Comparison of ENCODE assay signal across 1 cellular context in the genomic region with DNA sequence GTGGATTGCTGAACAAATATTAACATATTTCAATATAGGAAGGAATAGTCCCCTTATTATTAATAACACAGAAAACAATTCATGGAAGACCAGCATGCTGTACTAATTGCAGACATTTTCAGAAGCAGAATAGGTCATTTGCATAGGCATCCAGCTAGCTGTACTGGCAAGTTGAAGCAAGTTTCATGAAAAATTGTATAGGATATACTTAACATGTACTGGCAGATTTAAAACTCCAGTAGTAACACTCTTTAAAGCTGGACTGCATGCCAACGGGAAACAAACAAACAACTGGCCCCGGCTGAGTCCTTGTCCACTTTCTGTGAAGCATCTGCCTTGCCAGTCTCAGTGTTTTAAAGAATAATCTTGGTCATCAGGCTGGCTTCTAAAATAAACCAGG.
TF ChIP-seq lines count a peak whose summit lies in the region.

No MANE protein-coding gene starts in this region.

TF ChIP-seq in GM23338, 12 proteins besides CTCF, POLR2A, EP300 and RAD21 (continued from another document):
- TF ChIP-seq, protein P1, sequence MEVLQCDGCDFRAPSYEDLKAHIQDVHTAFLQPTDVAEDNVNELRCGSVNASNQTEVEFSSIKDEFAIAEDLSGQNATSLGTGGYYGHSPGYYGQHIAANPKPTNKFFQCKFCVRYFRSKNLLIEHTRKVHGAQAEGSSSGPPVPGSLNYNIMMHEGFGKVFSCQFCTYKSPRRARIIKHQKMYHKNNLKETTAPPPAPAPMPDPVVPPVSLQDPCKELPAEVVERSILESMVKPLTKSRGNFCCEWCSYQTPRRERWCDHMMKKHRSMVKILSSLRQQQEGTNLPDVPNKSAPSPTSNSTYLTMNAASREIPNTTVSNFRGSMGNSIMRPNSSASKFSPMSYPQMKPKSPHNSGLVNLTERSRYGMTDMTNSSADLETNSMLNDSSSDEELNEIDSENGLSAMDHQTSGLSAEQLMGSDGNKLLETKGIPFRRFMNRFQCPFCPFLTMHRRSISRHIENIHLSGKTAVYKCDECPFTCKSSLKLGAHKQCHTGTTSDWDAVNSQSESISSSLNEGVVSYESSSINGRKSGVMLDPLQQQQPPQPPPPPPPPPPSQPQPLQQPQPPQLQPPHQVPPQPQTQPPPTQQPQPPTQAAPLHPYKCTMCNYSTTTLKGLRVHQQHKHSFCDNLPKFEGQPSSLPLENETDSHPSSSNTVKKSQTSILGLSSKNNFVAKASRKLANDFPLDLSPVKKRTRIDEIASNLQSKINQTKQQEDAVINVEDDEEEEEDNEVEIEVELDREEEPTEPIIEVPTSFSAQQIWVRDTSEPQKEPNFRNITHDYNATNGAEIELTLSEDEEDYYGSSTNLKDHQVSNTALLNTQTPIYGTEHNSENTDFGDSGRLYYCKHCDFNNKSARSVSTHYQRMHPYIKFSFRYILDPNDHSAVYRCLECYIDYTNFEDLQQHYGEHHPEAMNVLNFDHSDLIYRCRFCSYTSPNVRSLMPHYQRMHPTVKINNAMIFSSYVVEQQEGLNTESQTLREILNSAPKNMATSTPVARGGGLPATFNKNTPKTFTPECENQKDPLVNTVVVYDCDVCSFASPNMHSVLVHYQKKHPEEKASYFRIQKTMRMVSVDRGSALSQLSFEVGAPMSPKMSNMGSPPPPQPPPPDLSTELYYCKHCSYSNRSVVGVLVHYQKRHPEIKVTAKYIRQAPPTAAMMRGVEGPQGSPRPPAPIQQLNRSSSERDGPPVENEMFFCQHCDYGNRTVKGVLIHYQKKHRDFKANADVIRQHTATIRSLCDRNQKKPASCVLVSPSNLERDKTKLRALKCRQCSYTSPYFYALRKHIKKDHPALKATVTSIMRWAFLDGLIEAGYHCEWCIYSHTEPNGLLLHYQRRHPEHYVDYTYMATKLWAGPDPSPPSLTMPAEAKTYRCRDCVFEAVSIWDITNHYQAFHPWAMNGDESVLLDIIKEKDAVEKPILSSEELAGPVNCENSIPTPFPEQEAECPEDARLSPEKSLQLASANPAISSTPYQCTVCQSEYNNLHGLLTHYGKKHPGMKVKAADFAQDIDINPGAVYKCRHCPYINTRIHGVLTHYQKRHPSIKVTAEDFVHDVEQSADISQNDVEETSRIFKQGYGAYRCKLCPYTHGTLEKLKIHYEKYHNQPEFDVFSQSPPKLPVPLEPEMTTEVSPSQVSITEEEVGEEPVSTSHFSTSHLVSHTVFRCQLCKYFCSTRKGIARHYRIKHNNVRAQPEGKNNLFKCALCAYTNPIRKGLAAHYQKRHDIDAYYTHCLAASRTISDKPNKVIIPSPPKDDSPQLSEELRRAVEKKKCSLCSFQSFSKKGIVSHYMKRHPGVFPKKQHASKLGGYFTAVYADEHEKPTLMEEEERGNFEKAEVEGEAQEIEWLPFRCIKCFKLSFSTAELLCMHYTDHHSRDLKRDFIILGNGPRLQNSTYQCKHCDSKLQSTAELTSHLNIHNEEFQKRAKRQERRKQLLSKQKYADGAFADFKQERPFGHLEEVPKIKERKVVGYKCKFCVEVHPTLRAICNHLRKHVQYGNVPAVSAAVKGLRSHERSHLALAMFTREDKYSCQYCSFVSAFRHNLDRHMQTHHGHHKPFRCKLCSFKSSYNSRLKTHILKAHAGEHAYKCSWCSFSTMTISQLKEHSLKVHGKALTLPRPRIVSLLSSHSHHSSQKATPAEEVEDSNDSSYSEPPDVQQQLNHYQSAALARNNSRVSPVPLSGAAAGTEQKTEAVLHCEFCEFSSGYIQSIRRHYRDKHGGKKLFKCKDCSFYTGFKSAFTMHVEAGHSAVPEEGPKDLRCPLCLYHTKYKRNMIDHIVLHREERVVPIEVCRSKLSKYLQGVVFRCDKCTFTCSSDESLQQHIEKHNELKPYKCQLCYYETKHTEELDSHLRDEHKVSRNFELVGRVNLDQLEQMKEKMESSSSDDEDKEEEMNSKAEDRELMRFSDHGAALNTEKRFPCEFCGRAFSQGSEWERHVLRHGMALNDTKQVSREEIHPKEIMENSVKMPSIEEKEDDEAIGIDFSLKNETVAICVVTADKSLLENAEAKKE (CRISPR knock-in tag; IDR thresholded peaks at IDR 0.05), result no peak
- TF ChIP-seq NANOG (IDR thresholded peaks at IDR 0.05; ENCODE audit: borderline replicate concordance) (no peak), POLR2AphosphoS5 (IDR thresholded peaks at IDR 0.05; ENCODE audit: low read depth) (no peak)
- TF ChIP-seq, protein P2, sequence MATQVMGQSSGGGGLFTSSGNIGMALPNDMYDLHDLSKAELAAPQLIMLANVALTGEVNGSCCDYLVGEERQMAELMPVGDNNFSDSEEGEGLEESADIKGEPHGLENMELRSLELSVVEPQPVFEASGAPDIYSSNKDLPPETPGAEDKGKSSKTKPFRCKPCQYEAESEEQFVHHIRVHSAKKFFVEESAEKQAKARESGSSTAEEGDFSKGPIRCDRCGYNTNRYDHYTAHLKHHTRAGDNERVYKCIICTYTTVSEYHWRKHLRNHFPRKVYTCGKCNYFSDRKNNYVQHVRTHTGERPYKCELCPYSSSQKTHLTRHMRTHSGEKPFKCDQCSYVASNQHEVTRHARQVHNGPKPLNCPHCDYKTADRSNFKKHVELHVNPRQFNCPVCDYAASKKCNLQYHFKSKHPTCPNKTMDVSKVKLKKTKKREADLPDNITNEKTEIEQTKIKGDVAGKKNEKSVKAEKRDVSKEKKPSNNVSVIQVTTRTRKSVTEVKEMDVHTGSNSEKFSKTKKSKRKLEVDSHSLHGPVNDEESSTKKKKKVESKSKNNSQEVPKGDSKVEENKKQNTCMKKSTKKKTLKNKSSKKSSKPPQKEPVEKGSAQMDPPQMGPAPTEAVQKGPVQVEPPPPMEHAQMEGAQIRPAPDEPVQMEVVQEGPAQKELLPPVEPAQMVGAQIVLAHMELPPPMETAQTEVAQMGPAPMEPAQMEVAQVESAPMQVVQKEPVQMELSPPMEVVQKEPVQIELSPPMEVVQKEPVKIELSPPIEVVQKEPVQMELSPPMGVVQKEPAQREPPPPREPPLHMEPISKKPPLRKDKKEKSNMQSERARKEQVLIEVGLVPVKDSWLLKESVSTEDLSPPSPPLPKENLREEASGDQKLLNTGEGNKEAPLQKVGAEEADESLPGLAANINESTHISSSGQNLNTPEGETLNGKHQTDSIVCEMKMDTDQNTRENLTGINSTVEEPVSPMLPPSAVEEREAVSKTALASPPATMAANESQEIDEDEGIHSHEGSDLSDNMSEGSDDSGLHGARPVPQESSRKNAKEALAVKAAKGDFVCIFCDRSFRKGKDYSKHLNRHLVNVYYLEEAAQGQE (IDR thresholded peaks at IDR 0.05; ENCODE audit: unreplicated experiment), result no peak
TF ChIP-seq in GM23338: peak in this region for 0.
